Comparison of ENCODE assay signal across 19 cellular contexts in genomic region chr3:61526307-61526706, GRCh38. TPM values are rescaled to one million over a fixed set of nuclear protein-coding genes. Genes with fewer than 3 reads are reported as not detected.
DNase-seq lines count a peak whose midpoint lies in the region; ATAC-seq and TF ChIP-seq lines count a peak whose summit lies in the region.
"Had no signal": no experiment of that assay in that cellular context is flagged by ENCODE, and none has a peak within 500 bp of the region (broad histone marks: within the 10 kb centered on the region; RNA-seq: fewer than 3 reads in every experiment).

No MANE protein-coding gene starts in this region.

- POLR2A ChIA-PET in WTC11 (lab: Charles Lee) = no interaction called here

- CTCF ChIA-PET in WTC11 (lab: Charles Lee) = no interaction called here

- H3K27ac ChIP-seq in heart left ventricle = no peak overlapping the region
- H3K27ac ChIP-seq: BLaER1 treated with 17β-estradiol and CSF1 and Interleukin-3, amounts not matched to agents 10 nM and 100 nM; PC-9; RWPE1 had no signal

- H3K36me3 ChIP-seq in heart left ventricle = no peaks in the 10 kb centered on the region
- H3K36me3 ChIP-seq: BLaER1 treated with 17β-estradiol and CSF1 and Interleukin-3, amounts not matched to agents 10 nM and 100 nM had no signal

- no peaks in the 10 kb centered on the region for H3K36me3 Mint-ChIP-seq in WTC11
- H3K36me3 Mint-ChIP-seq: CD8-positive, alpha-beta T cell; T-cell had no signal

- no peak overlapping the region for H3K4me3 Mint-ChIP-seq in WTC11
- H3K4me3 Mint-ChIP-seq: CD8-positive, alpha-beta T cell; T-cell had no signal

- no peak overlapping the region for H3K27ac Mint-ChIP-seq in WTC11
- H3K27ac Mint-ChIP-seq: CD8-positive, alpha-beta T cell; T-cell had no signal

- peaks cover 42% of the 10 kb centered on the region for H3K4me1 Mint-ChIP-seq in WTC11
- H3K4me1 Mint-ChIP-seq: T-cell had no signal

- TF ChIP-seq CTCF in WTC11 (IDR thresholded peaks at IDR 0.05) (no peak), heart left ventricle (IDR thresholded peaks at IDR 0.05) (no peak)

- TF ChIP-seq POLR2A in heart left ventricle (IDR thresholded peaks at IDR 0.05) = no peak

- no peaks in the 10 kb centered on the region; the same call in 1 of the 2 replicates for H3K9me3 Mint-ChIP-seq in WTC11
- H3K9me3 Mint-ChIP-seq: CD8-positive, alpha-beta T cell had no signal

- ATAC-seq in WTC11 (peak; percentile 39), HG03354 (IDR thresholded peaks at IDR 0.05; ENCODE audit: poor library complexity, severe bottlenecking, unreplicated experiment) (no peak), heart left ventricle (no peak)
- ATAC-seq: CD8-positive, alpha-beta T cell; SK-N-SH treated with all-trans-retinoic acid at 6 μM for 48 hours; T-cell had no signal

- no peaks in the 10 kb centered on the region for H3K27me3 Mint-ChIP-seq in WTC11 (ENCODE audit: low read depth)

- no peaks in the 10 kb centered on the region for H3K9me3 ChIP-seq in heart left ventricle
- H3K9me3 ChIP-seq: BLaER1 treated with 17β-estradiol and CSF1 and Interleukin-3, amounts not matched to agents 10 nM and 100 nM had no signal

- peak; percentile 64 for DNase-seq in DMS79 treated with DMSO at 0.1 percent for 48 hours (lab: John Stamatoyannopoulos, UW)
- DNase-seq in NCI-H146 (lab: John Stamatoyannopoulos, UW) = peak; percentile 71
- peak; percentile 76 for DNase-seq in NCI-H2107 treated with DMSO at 0.1 percent for 48 hours (lab: John Stamatoyannopoulos, UW; ENCODE audit: unreplicated experiment)
- DNase-seq in WTC11 (ENCODE audit: low spot score) = no peak
- no peak for DNase-seq in heart left ventricle
- no peak for DNase-seq in cerebellum (ENCODE audit: low spot score)
- no peak for DNase-seq in D341Med (ENCODE audit: low spot score)
- DNase-seq: CD8-positive, alpha-beta T cell; NCI-H1105; NCI-H2081 treated with DMSO at 0.1 percent for 48 hours; NCI-H446; NCI-H82; PC-9; SIG-M5; T-cell had no signal

- 96 to 98% (median 97%) methylated on average over 5 of the region's 5 CpGs for WGBS in heart left ventricle, 4 donors

- H3K4me3 ChIP-seq in heart left ventricle = no peak overlapping the region
- H3K4me3 ChIP-seq: BLaER1 treated with 17β-estradiol and CSF1 and Interleukin-3, amounts not matched to agents 10 nM and 100 nM; PC-9 had no signal

- intact Hi-C loops in heart left ventricle (cut with DNase I) = no loop called here

- H3K4me1 ChIP-seq in heart left ventricle = peaks cover 0 to 29% (median 3%) of the 10 kb centered on the region in 12 donors

- H3K27me3 ChIP-seq in heart left ventricle = no peaks in the 10 kb centered on the region
- H3K27me3 ChIP-seq: BLaER1 treated with 17β-estradiol and CSF1 and Interleukin-3, amounts not matched to agents 10 nM and 100 nM had no signal

TF ChIP-seq in WTC11, 78 proteins besides CTCF, POLR2A, EP300 and RAD21:
- no peak for TF ChIP-seq ZNF138 (CRISPR knock-in tag; conservative IDR thresholded peaks at IDR 0.05)
- TF ChIP-seq CREB1 (CRISPR knock-in tag; IDR thresholded peaks at IDR 0.05) = no peak
- TF ChIP-seq ESRRA (CRISPR knock-in tag; IDR thresholded peaks at IDR 0.05; ENCODE audit: borderline replicate concordance) = no peak
- no peak for TF ChIP-seq IRF1 (CRISPR knock-in tag; IDR thresholded peaks at IDR 0.05)
- TF ChIP-seq AFF4 (CRISPR knock-in tag; IDR thresholded peaks at IDR 0.05; ENCODE audit: borderline replicate concordance) = no peak
- TF ChIP-seq ZNF263 (CRISPR knock-in tag; IDR thresholded peaks at IDR 0.05; ENCODE audit: low read depth) = no peak
- no peak for TF ChIP-seq SMAD3 (CRISPR knock-in tag; IDR thresholded peaks at IDR 0.05; ENCODE audit: borderline replicate concordance)
- no peak for TF ChIP-seq OVOL2 (CRISPR knock-in tag; IDR thresholded peaks at IDR 0.05; ENCODE audit: borderline replicate concordance)
- no peak for TF ChIP-seq MXD4 (CRISPR knock-in tag; IDR thresholded peaks at IDR 0.05; ENCODE audit: borderline replicate concordance)
- TF ChIP-seq ZNF317 (CRISPR knock-in tag; IDR thresholded peaks at IDR 0.05; ENCODE audit: borderline replicate concordance, low read depth) = no peak
- TF ChIP-seq ZNF219 (CRISPR knock-in tag; IDR thresholded peaks at IDR 0.05; ENCODE audit: borderline replicate concordance) = no peak
- TF ChIP-seq TCF7 (CRISPR knock-in tag; IDR thresholded peaks at IDR 0.05; ENCODE audit: low read depth) = no peak
- no peak for TF ChIP-seq ZSCAN18 (CRISPR knock-in tag; IDR thresholded peaks at IDR 0.05)
- no peak for TF ChIP-seq ZNF232 (CRISPR knock-in tag; IDR thresholded peaks at IDR 0.05)

RNA-seq across cellular contexts. Expression of gene PTPRG, which starts 35.1 kb away (rescaled TPM):
- total RNA-seq in WTC11 (2021) (106 to 121 TPM (median 119 TPM) in 3 replicates), heart left ventricle (10 to 100 TPM; 23.5 to 48.5 (median 35.6) TPM), cerebellum (143 TPM)
- 10 to 100 TPM in 1 of 2 donors, 1 to 10 TPM in 1; 8.0 to 16.4 TPM for polyA plus RNA-seq in heart left ventricle
- total RNA-seq: CD8-positive, alpha-beta T cell had no signal

Comparison
In these comparisons a context has a peak if more than half of its experiments do, and no peak if none do; other contexts are left out.
1. DNase-seq: peak in DMS79 treated with DMSO at 0.1 percent for 48 hours (single experiment), NCI-H146 (single experiment) and NCI-H2107 treated with DMSO at 0.1 percent for 48 hours (single experiment); none in WTC11 (single experiment), heart left ventricle (0 of 5), cerebellum (single experiment) and D341Med (single experiment).